ENCODE assay signal across 15 cellular contexts in genomic region chr22:40213478-40213877, GRCh38. TPM values are rescaled to one million over a fixed set of nuclear protein-coding genes. Genes with fewer than 3 reads are reported as not detected.
DNase-seq lines count a peak whose midpoint lies in the region; ATAC-seq, FAIRE-seq and TF ChIP-seq lines count a peak whose summit lies in the region.
"Had no signal": no experiment of that assay in that cellular context is flagged by ENCODE, and none has a peak within 500 bp of the region (broad histone marks: within the 10 kb centered on the region; RNA-seq: fewer than 3 reads in every experiment).

No MANE protein-coding gene starts in this region.

- H3K4me2 ChIP-seq in Karpas-422 (ENCODE audit: low read depth, low read length, poor library complexity, severe bottlenecking) = peak overlapping the region; percentile 18
- H3K4me2 ChIP-seq in GM12878 (ENCODE audit: control insufficient read depth, insufficient read depth) = no peak overlapping the region
- H3K4me2 ChIP-seq: smooth muscle cell had no signal

- DNase-seq in NCI-H748 (lab: John Stamatoyannopoulos, UW; ENCODE audit: unreplicated experiment) (peak; percentile 24), NCI-H748 treated with DMSO at 0.1 percent for 48 hours (lab: John Stamatoyannopoulos, UW) (no peak), Karpas-422 (peak; percentile 74), GM12878 (ENCODE audit: low read depth, low spot score) (no peak), natural killer cell (no peak), GM03348 (ENCODE audit: low spot score) (no peak), activated gamma-delta T cell (lab: John Stamatoyannopoulos, UW) (no peak)
- DNase-seq in effector CD8-positive, alpha-beta T cell (lab: John Stamatoyannopoulos, UW) = no peak
- DNase-seq: ACHN, NCI-H1436, PC-3, T-helper 9 cell had no signal

- H3K36me3 ChIP-seq in Karpas-422 (ENCODE audit: insufficient read depth, low read length) (no peaks in the 10 kb centered on the region), GM12878 (ENCODE audit: control insufficient read depth in 2 of 2, insufficient read depth in 2 of 2, low read length in 1 of 2) (peaks cover 0 to 1% of the 10 kb centered on the region in 2 experiments; a peak in 2 of 4 replicates)

- TF ChIP-seq EP300 in GM12878 (IDR thresholded peaks at IDR 0.05; ENCODE audit: borderline replicate concordance in 1 of 2, control insufficient read depth in 1 of 2, low read depth in 2 of 2, low read length in 2 of 2) = no peak

- peaks cover 78 to 80% of the 10 kb centered on the region in 2 donors for H3K4me1 Mint-ChIP-seq in natural killer cell

- no peak overlapping the region for H3K4me3 Mint-ChIP-seq in natural killer cell

- WGBS in GM12878 (ENCODE audit: insufficient coverage, insufficient replicate concordance, low lambda C conversion rate, missing lambda C conversion rate) = 58% methylated on average over 4 of the region's 4 CpGs

- ATAC-seq in GM12878 (no peak), natural killer cell (no peak)
- ATAC-seq: PC-3 had no signal

- no peaks in the 10 kb centered on the region for H3K36me3 Mint-ChIP-seq in natural killer cell

- TF ChIP-seq CTCF in GM12878 (IDR thresholded peaks at IDR 0.05 in 2 of 3, conservative IDR thresholded peaks at IDR 0.05 in 1 of 3; ENCODE audit: control insufficient read depth in 2 of 3, extremely low read depth in 1 of 3, insufficient read depth in 1 of 3, low read depth in 3 of 3, low read length in 3 of 3) = no peak
- TF ChIP-seq CTCF in natural killer cell (IDR thresholded peaks at IDR 0.05) = no peak

- no peaks in the 10 kb centered on the region for H3K9me3 Mint-ChIP-seq in natural killer cell

- CTCF ChIA-PET in GM12878 (lab: Yijun Ruan, JAX) = no interaction called here

- in situ Hi-C loops in GM12878 (cut with MboI) = no loop called here

- intact Hi-C loops in GM12878 (cut with micrococcal nuclease; ENCODE audit: unreplicated experiment) = no loop called here
- intact Hi-C loops in natural killer cell (cut with micrococcal nuclease) = no loop called here

- H3K27ac ChIP-seq in Karpas-422 (ENCODE audit: low read length) = peak overlapping the region; percentile 43
- H3K27ac ChIP-seq in GM12878 (ENCODE audit: control insufficient read depth, insufficient read depth) = no peak overlapping the region

- SMC1A ChIA-PET in GM12878 (lab: Charles Lee; ENCODE audit: uncharacterized antibody, unreplicated experiment) = interaction anchor here (1.2 to 3.3 kb wide), 3 partner anchors 19 to 136 kb away, joined by 3 to 17 read pairs (median 4); partner anchors contain the start of gene TNRC6B

- H3K9me3 ChIP-seq in Karpas-422 (ENCODE audit: low read length) (no peaks in the 10 kb centered on the region), GM12878 (replicated peaks; ENCODE audit: control insufficient read depth, insufficient read depth, low read length) (no peaks in the 10 kb centered on the region)

- H3K9me2 ChIP-seq in Karpas-422 (replicated peaks; ENCODE audit: insufficient read depth, low read length) = no peaks in the 10 kb centered on the region

- TSS peak; percentile 25 for BruUV-seq in GM12878 (replicated peaks; lab: Mats Ljungman, UMichigan)

- RAD21 ChIA-PET in GM12878 (lab: Charles Lee; ENCODE audit: unreplicated experiment) = no interaction called here

- H2AFZ ChIP-seq in Karpas-422 (ENCODE audit: low read length) (no peak overlapping the region), GM12878 (ENCODE audit: control insufficient read depth, low read depth, low read length) (no peak overlapping the region)

- POLR2A ChIA-PET in GM12878 (lab: Charles Lee) = no interaction called here

- no peaks in the 10 kb centered on the region for H3K27me3 Mint-ChIP-seq in natural killer cell (ENCODE audit: low read depth in 2 of 2)

- H3K4me1 ChIP-seq in Karpas-422 (ENCODE audit: low read length) (peaks cover 77% of the 10 kb centered on the region), GM12878 (ENCODE audit: control insufficient read depth, insufficient read depth, low read length) (peaks cover 58% of the 10 kb centered on the region)

- no peak for FAIRE-seq in GM12878 (lab: Jason Lieb, UNC)
- FAIRE-seq: bronchial epithelial cell, islet of Langerhans had no signal

- H3K79me2 ChIP-seq in Karpas-422 (ENCODE audit: low read length) = peaks cover 98% of the 10 kb centered on the region
- peaks cover 57% of the 10 kb centered on the region for H3K79me2 ChIP-seq in GM12878 (ENCODE audit: control insufficient read depth, insufficient read depth, low read length)

- H3K27me3 ChIP-seq in Karpas-422 (ENCODE audit: low read length) = no peaks in the 10 kb centered on the region
- H3K27me3 ChIP-seq in GM12878 (replicated peaks in 1 of 2; ENCODE audit: control insufficient read depth in 2 of 2, insufficient read depth in 2 of 2, low read length in 1 of 2) = no peaks in the 10 kb centered on the region

- 0 out of 2 replicates have a peak, but pooled peaks have one; percentile 9 for TF ChIP-seq RAD21 in GM12878 (IDR thresholded peaks at IDR 0.05; ENCODE audit: insufficient read depth, low read depth, low read length)

- H3K9ac ChIP-seq in Karpas-422 (ENCODE audit: low read length) (peak overlapping the region; percentile 15; the same call in 1 of the 2 replicates), GM12878 (ENCODE audit: control insufficient read depth, insufficient read depth, low read length) (no peak overlapping the region)

- H3K4me3 ChIP-seq in Karpas-422 (ENCODE audit: low read length) (no peak overlapping the region), GM12878 (no peak overlapping the region)
- H3K4me3 ChIP-seq: smooth muscle cell had no signal

- no peak for TF ChIP-seq POLR2A in GM12878 (IDR thresholded peaks at IDR 0.05; ENCODE audit: low read depth, low read length)

- peak overlapping the region; percentile 32 to 77 for H3K27ac Mint-ChIP-seq in natural killer cell

- H4K20me1 ChIP-seq in Karpas-422 (ENCODE audit: insufficient read depth, low read depth, low read length) (no peaks in the 10 kb centered on the region), GM12878 (ENCODE audit: control insufficient read depth, insufficient read depth) (0 out of 2 replicates have a peak, but pooled peaks cover under 1% of the 10 kb centered on the region)

TF ChIP-seq in GM12878, 131 proteins besides CTCF, POLR2A, EP300 and RAD21:
- no peak for TF ChIP-seq ZNF592 (IDR thresholded peaks at IDR 0.05)
- TF ChIP-seq MEF2A (IDR thresholded peaks at IDR 0.05; ENCODE audit: insufficient read depth, low read depth, low read length) = no peak
- TF ChIP-seq CREM (IDR thresholded peaks at IDR 0.05; ENCODE audit: low read depth) = no peak
- TF ChIP-seq ETV6 (conservative IDR thresholded peaks at IDR 0.05 in 1 of 2, IDR thresholded peaks at IDR 0.05 in 1 of 2; ENCODE audit: borderline replicate concordance in 1 of 2, low read depth in 1 of 2) = no peak
- no peak for TF ChIP-seq ZNF24 (IDR thresholded peaks at IDR 0.05)
- no peak for TF ChIP-seq DPF2 (IDR thresholded peaks at IDR 0.05)
- TF ChIP-seq NR2F1 (conservative IDR thresholded peaks at IDR 0.05) = no peak
- TF ChIP-seq KDM1A (IDR thresholded peaks at IDR 0.05; ENCODE audit: borderline replicate concordance) = no peak
- no peak for TF ChIP-seq BHLHE40 (IDR thresholded peaks at IDR 0.05; ENCODE audit: borderline replicate concordance in 1 of 2, low read depth in 2 of 2, low read length in 1 of 2)

RNA-seq across cellular contexts. Expression of gene TNRC6B, which starts 35.8 kb away (rescaled TPM):
- 32.0 and 41.1 TPM in 2 replicates for total RNA-seq in Karpas-422 (2014; rRNA removed; shearing (Covaris generic); ENCODE audit: low replicate concordance)
- total RNA-seq in GM12878 (2013; cell fraction: nucleolus; rRNA removed) = 182 and 212 TPM in 2 replicates
- 15.5 and 15.9 TPM in 2 replicates for total RNA-seq in GM12878 (2014; rRNA removed)
- total RNA-seq in GM12878 (2014; rRNA removed; fragmentation: Illumina TruSeq; extraction: Trizol) = 16.9 and 19.3 TPM in 2 replicates
- total RNA-seq in GM12878 (2021) = 29.6 and 31.5 TPM in 2 replicates
- polyA plus RNA-seq in GM12878 (2011; ENCODE audit: low read depth) = 4.7 TPM
- polyA plus RNA-seq in GM12878 (2011; rRNA removed) = 10.0 and 12.3 TPM in 2 replicates
- polyA plus RNA-seq in GM12878 (2011; cell fraction: cytosol; rRNA removed) = 10.3 and 12.0 TPM in 2 replicates
- 15.6 and 16.3 TPM in 2 replicates for polyA plus RNA-seq in GM12878 (2011; cell fraction: nucleus; rRNA removed)
- polyA plus RNA-seq in GM12878 (2012) = 11.0 and 12.2 TPM in 2 replicates
- 7.6 and 10.6 TPM in 2 replicates for polyA plus RNA-seq in GM12878 (2014; fragmentation: Illumina TruSeq; extraction: Trizol)
- polyA plus RNA-seq in GM12878 (2014; fragmentation: Nextera tagmentation; extraction: Ambion mirVana) = 10 to 100 TPM in 1 of 2 experiments, 1 to 10 TPM in 1; 3.6 to 25.3 TPM
- polyA plus RNA-seq in GM12878 (2014; rRNA removed) = 7.9 and 8.4 TPM in 2 replicates
- polyA plus RNA-seq in GM12878 (2016; fragmentation: Nextera tagmentation; extraction: Ambion mirVana) = 10 to 100 TPM; 24.4 to 32.8 TPM
- 39.5 and 39.6 TPM in 2 replicates for polyA minus RNA-seq in GM12878 (2011; rRNA and poly(A)+ RNA removed)
- polyA minus RNA-seq in GM12878 (2011; cell fraction: cytosol; rRNA and poly(A)+ RNA removed) = 10.4 and 13.5 TPM in 2 replicates
- 31.7 and 54.8 TPM in 2 replicates for polyA minus RNA-seq in GM12878 (2011; cell fraction: nucleus; rRNA and poly(A)+ RNA removed)
- 100 to 1,000 TPM; 112 to 141 (median 138) TPM for total RNA-seq in natural killer cell

Comparison
In these comparisons a context has a peak if more than half of its experiments do, and no peak if none do; other contexts are left out.
1. DNase-seq: peak in NCI-H748 (single experiment) and Karpas-422 (single experiment); none in NCI-H748 treated with DMSO at 0.1 percent for 48 hours (single experiment), GM12878 (single experiment), natural killer cell (single experiment), effector CD8-positive, alpha-beta T cell (single experiment), GM03348 (single experiment) and activated gamma-delta T cell (single experiment).